Comparison of ENCODE assay signal across 3 cellular contexts in the genomic region with DNA sequence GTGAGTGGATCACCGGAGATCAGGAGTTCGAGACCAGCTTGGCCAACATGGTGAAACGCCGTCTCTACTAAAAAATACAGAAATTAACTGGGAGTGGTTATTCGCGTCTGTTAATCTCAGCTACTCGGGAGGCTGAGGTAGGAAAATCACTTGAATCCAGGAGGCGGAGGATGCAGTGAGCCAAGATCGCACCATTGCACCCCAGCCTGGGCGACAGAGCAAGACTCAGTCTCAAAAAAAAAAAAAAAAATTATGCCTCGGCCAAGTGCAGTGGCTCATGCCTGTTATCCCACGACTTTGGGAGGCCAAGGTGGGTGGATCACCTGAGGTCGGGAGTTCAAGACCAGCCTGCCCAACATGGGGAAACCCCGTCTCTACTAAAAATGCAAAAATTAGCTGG. TPM values are rescaled to one million over a fixed set of nuclear protein-coding genes. Genes with fewer than 3 reads are reported as not detected.
"Had no signal": no experiment of that assay in that cellular context is flagged by ENCODE, and none has a peak within 500 bp of the region (broad histone marks: within the 10 kb centered on the region; RNA-seq: fewer than 3 reads in every experiment).

No MANE protein-coding gene starts in this region.

RNA-seq across cellular contexts. Expression of a gene that starts 49.8 kb away (rescaled TPM):
- total RNA-seq: GM23338, H1, H4 had no signal
